8 cellular contexts compared by ENCODE assay signal in the genomic region with DNA sequence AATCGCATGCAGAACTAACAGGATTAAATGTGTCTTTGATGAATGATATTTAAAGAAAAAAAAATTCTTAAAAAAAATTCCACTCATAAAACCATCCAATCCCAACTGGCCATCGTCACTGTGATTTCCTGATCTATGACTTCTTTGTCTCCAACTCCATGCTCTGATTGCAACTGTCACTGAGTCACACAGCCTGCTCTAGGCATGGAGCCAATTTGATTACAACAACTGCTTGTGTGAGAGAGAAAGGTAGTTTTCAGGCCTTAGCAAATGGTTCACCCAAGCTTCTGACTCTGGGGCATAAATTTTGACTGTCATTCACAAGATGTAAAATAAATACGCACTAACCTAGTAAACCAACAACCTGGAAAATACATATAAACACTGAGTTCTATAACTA. TPM values are rescaled to one million over a fixed set of nuclear protein-coding genes. Genes with fewer than 3 reads are reported as not detected.
DNase-seq lines count a peak whose midpoint lies in the region; ATAC-seq and TF ChIP-seq lines count a peak whose summit lies in the region.

No MANE protein-coding gene starts in this region.

- no peak overlapping the region for H3K27ac ChIP-seq in neural progenitor cell

- TF ChIP-seq CTCF in fibroblast of pulmonary artery (IDR thresholded peaks at IDR 0.05; ENCODE audit: low read length, missing control alignments) (no peak), nephron (IDR thresholded peaks at IDR 0.05; ENCODE audit: unreplicated experiment in 3 of 3) (no peak), neural progenitor cell (IDR thresholded peaks at IDR 0.05) (no peak)

- H3K27ac Mint-ChIP-seq in nephron, result peak overlapping the region in 2 of 3 experiments; percentile 21 to 25
- no peak overlapping the region for H3K27ac Mint-ChIP-seq in neural progenitor cell

- H3K4me1 Mint-ChIP-seq in nephron (peaks cover 26% of the 10 kb centered on the region), neural progenitor cell (peaks cover 7% of the 10 kb centered on the region)

- ATAC-seq in GM19324 (IDR thresholded peaks at IDR 0.05; ENCODE audit: low FRiP score, unreplicated experiment) (no peak), HG02759 (IDR thresholded peaks at IDR 0.05; ENCODE audit: unreplicated experiment) (no peak)

- no peak overlapping the region for H3K4me2 ChIP-seq in neural progenitor cell

- H3K36me3 ChIP-seq in neural progenitor cell, result no peaks in the 10 kb centered on the region

- DNase-seq in EH (ENCODE audit: low read depth) (peak; percentile 73), RPMI7951 (ENCODE audit: low read depth) (peak; percentile 94), fibroblast of pulmonary artery (ENCODE audit: low read depth) (peak; percentile 90), neural progenitor cell (ENCODE audit: low spot score) (no peak), NCI-H2107 (lab: John Stamatoyannopoulos, UW) (no peak)

- no peaks in the 10 kb centered on the region for H4K20me1 ChIP-seq in neural progenitor cell (ENCODE audit: low read depth)

- no peaks in the 10 kb centered on the region for H3K79me2 ChIP-seq in neural progenitor cell (ENCODE audit: low read depth)

- H3K4me3 ChIP-seq in fibroblast of pulmonary artery (replicated peaks; ENCODE audit: low read depth, low read length) (no peak overlapping the region), neural progenitor cell (no peak overlapping the region)

- no peak overlapping the region for H2AFZ ChIP-seq in neural progenitor cell (replicated peaks)

- peaks cover 4% of the 10 kb centered on the region for H3K27me3 Mint-ChIP-seq in nephron (ENCODE audit: low read depth)
- H3K27me3 Mint-ChIP-seq in neural progenitor cell (ENCODE audit: insufficient read depth, low read depth), result no peaks in the 10 kb centered on the region

- H3K9ac ChIP-seq in neural progenitor cell, result no peak overlapping the region

- H3K36me3 Mint-ChIP-seq in nephron (ENCODE audit: low read depth) (no peaks in the 10 kb centered on the region), neural progenitor cell (no peaks in the 10 kb centered on the region)

- H3K4me3 Mint-ChIP-seq in nephron (no peak overlapping the region), neural progenitor cell (no peak overlapping the region)

- H3K9me3 Mint-ChIP-seq in nephron, result no peaks in the 10 kb centered on the region
- no peaks in the 10 kb centered on the region for H3K9me3 Mint-ChIP-seq in neural progenitor cell

- H3K9me3 ChIP-seq in neural progenitor cell (ENCODE audit: low read depth), result no peaks in the 10 kb centered on the region

- no peaks in the 10 kb centered on the region for H3K27me3 ChIP-seq in neural progenitor cell

- H3K4me1 ChIP-seq in neural progenitor cell, result no peaks in the 10 kb centered on the region

- no peaks in the 10 kb centered on the region for H3F3A ChIP-seq in neural progenitor cell (ENCODE audit: low read depth)

RNA-seq across cellular contexts. Expression of gene SPRED1, which starts 25.8 kb away (rescaled TPM):
- 57.7 and 67.6 TPM in 2 replicates for total RNA-seq in RPMI7951 (2014; rRNA removed; shearing (Covaris generic))
- total RNA-seq in neural progenitor cell (ENCODE audit: low replicate concordance), result 32.3 and 49.3 TPM in 2 replicates

Comparison
In these comparisons a context has a peak if more than half of its experiments do, and no peak if none do; other contexts are left out.
1. DNase-seq: peak in EH (single experiment), RPMI7951 (single experiment) and fibroblast of pulmonary artery (single experiment); none in neural progenitor cell (single experiment) and NCI-H2107 (single experiment).